20 cellular contexts compared by ENCODE assay signal in genomic region chr4:8395504-8395903, GRCh38. TPM values are rescaled to one million over a fixed set of nuclear protein-coding genes. Genes with fewer than 3 reads are reported as not detected.
DNase-seq lines count a peak whose midpoint lies in the region; ATAC-seq, FAIRE-seq and TF ChIP-seq lines count a peak whose summit lies in the region.
"Had no signal": no experiment of that assay in that cellular context is flagged by ENCODE, and none has a peak within 500 bp of the region (broad histone marks: within the 10 kb centered on the region; RNA-seq: fewer than 3 reads in every experiment).

No MANE protein-coding gene starts in this region.

- H3K27ac ChIP-seq in right cardiac atrium (ENCODE audit: low read length), result no peak overlapping the region
- H3K27ac ChIP-seq in left ventricle myocardium inferior (replicated peaks), result no peak overlapping the region
- no peak overlapping the region for H3K27ac ChIP-seq in kidney (ENCODE audit: low read depth in 2 of 2, low read length in 2 of 2)
- H3K27ac ChIP-seq in sigmoid colon, result peak overlapping the region in 3 of 4 donors; percentile 75 to 82 (median 78)
- H3K27ac ChIP-seq in esophagus squamous epithelium, result peak overlapping the region in 2 of 4 donors; percentile 82 to 83
- no peak overlapping the region for H3K27ac ChIP-seq in upper lobe of left lung
- H3K27ac ChIP-seq: GM23248 had no signal

- no peak overlapping the region for H3K9ac ChIP-seq in kidney (ENCODE audit: low read length in 2 of 2)
- H3K9ac ChIP-seq: GM23248 had no signal

- peaks cover 11% of the 10 kb centered on the region for H3K4me1 ChIP-seq in right cardiac atrium (ENCODE audit: control insufficient read depth, insufficient read depth, low read length)
- H3K4me1 ChIP-seq in left ventricle myocardium inferior, result peaks cover 42% of the 10 kb centered on the region
- peaks cover 7 to 12% of the 10 kb centered on the region in 2 donors for H3K4me1 ChIP-seq in kidney (ENCODE audit: control insufficient read depth in 1 of 2, insufficient read depth in 1 of 2, low read depth in 1 of 2, low read length in 2 of 2)
- H3K4me1 ChIP-seq in sigmoid colon, result peaks cover 0 to 45% (median 41%) of the 10 kb centered on the region in 4 donors
- H3K4me1 ChIP-seq in esophagus squamous epithelium, result peaks cover 0 to 43% (median 30%) of the 10 kb centered on the region in 3 donors
- peaks cover 0 to 12% (median 0%) of the 10 kb centered on the region in 4 donors for H3K4me1 ChIP-seq in upper lobe of left lung
- H3K4me1 ChIP-seq: Caco-2 had no signal

- WGBS in right cardiac atrium, result 93% methylated on average over 5 of the region's 5 CpGs
- WGBS in sigmoid colon, 2 donors, result 97 to 98% methylated on average over 5 of the region's 5 CpGs
- WGBS in esophagus squamous epithelium, 2 donors, result 85 to 94% methylated on average over 2 to 5 of the region's 5 CpGs
- 85 to 86% methylated on average over 1 to 5 of the region's 5 CpGs for whole genome bisulfite sequencing in upper lobe of left lung, 2 donors

- TF ChIP-seq CTCF in left ventricle myocardium inferior (IDR thresholded peaks at IDR 0.05; ENCODE audit: borderline replicate concordance) (no peak), kidney (IDR thresholded peaks at IDR 0.05; ENCODE audit: borderline replicate concordance, extremely low read depth, insufficient read depth) (no peak), sigmoid colon (IDR thresholded peaks at IDR 0.05) (no peak), esophagus squamous epithelium (IDR thresholded peaks at IDR 0.05) (no peak), upper lobe of left lung (IDR thresholded peaks at IDR 0.05) (no peak)

- intact Hi-C loops in right cardiac atrium (cut with DNase I), result loop anchor here in 2 of 4 donors (5.0 to 10.0 kb wide), 3 partner anchors 51 to 153 kb away; no protein-coding TSS in a partner anchor
- intact Hi-C loops in left ventricle myocardium inferior (cut with micrococcal nuclease), result no loop called here
- intact Hi-C loops in kidney (cut with DNase I), result loop anchor here (10.0 kb wide), 1 partner anchor 131 kb away; the partner anchor contains the start of gene HTRA3
- intact Hi-C loops in sigmoid colon (cut with DNase I), result no loop called here
- intact Hi-C loops in esophagus squamous epithelium (cut with DNase I), result no loop called here

- DNase-seq in right cardiac atrium (peak in 2 of 3 donors; percentile 47 to 55), left ventricle myocardium inferior (no peak), kidney (peak; percentile 57), sigmoid colon (no peak), DMS 273 (lab: John Stamatoyannopoulos, UW; ENCODE audit: unreplicated experiment) (no peak), esophagus squamous epithelium (lab: John Stamatoyannopoulos, UW) (no peak), upper lobe of left lung (no peak)
- DNase-seq in activated CD4-positive, alpha-beta T cell treated with anti-CD3 and anti-CD28 coated beads for 4 hours, result no peak
- DNase-seq: 8988T; Caco-2; CD4-positive, alpha-beta T cell; DMS153; GM23248; NCI-H1105 treated with DMSO at 0.1 percent for 48 hours; NCI-H1694; NCI-H2081 treated with DMSO at 0.1 percent for 48 hours; Peyer's patch had no signal

- H3K9me3 ChIP-seq in right cardiac atrium (ENCODE audit: control insufficient read depth, low read length), result no peaks in the 10 kb centered on the region
- H3K9me3 ChIP-seq in left ventricle myocardium inferior (replicated peaks), result no peaks in the 10 kb centered on the region
- no peaks in the 10 kb centered on the region for H3K9me3 ChIP-seq in kidney (ENCODE audit: control insufficient read depth in 1 of 2, low read length in 2 of 2)
- H3K9me3 ChIP-seq in sigmoid colon, result no peaks in the 10 kb centered on the region
- no peaks in the 10 kb centered on the region for H3K9me3 ChIP-seq in esophagus squamous epithelium
- no peaks in the 10 kb centered on the region for H3K9me3 ChIP-seq in upper lobe of left lung
- H3K9me3 ChIP-seq: Caco-2, Peyer's patch had no signal

- no peak for TF ChIP-seq POLR2A in sigmoid colon (IDR thresholded peaks at IDR 0.05)
- no peak for TF ChIP-seq POLR2A in esophagus squamous epithelium (IDR thresholded peaks at IDR 0.05)
- no peak for TF ChIP-seq POLR2A in upper lobe of left lung (IDR thresholded peaks at IDR 0.05)

- TF ChIP-seq EP300 in sigmoid colon (IDR thresholded peaks at IDR 0.05) (no peak), upper lobe of left lung (IDR thresholded peaks at IDR 0.05) (no peak)

- no peaks in the 10 kb centered on the region for H3K27me3 ChIP-seq in right cardiac atrium (ENCODE audit: control insufficient read depth, insufficient read depth)
- H3K27me3 ChIP-seq in left ventricle myocardium inferior (ENCODE audit: low read depth), result no peaks in the 10 kb centered on the region
- H3K27me3 ChIP-seq in sigmoid colon, result no peaks in the 10 kb centered on the region
- no peaks in the 10 kb centered on the region for H3K27me3 ChIP-seq in esophagus squamous epithelium
- H3K27me3 ChIP-seq in upper lobe of left lung, result no peaks in the 10 kb centered on the region
- H3K27me3 ChIP-seq: Peyer's patch had no signal

- H3K4me3 ChIP-seq in right cardiac atrium (ENCODE audit: low read length), result no peak overlapping the region
- no peak overlapping the region for H3K4me3 ChIP-seq in left ventricle myocardium inferior
- no peak overlapping the region for H3K4me3 ChIP-seq in kidney (ENCODE audit: low read length in 2 of 2)
- H3K4me3 ChIP-seq in sigmoid colon, result no peak overlapping the region
- H3K4me3 ChIP-seq in esophagus squamous epithelium, result no peak overlapping the region
- H3K4me3 ChIP-seq in upper lobe of left lung, result no peak overlapping the region
- H3K4me3 ChIP-seq: GM12878, GM23248, Peyer's patch had no signal

- H3K36me3 ChIP-seq in left ventricle myocardium inferior, result peaks cover 52% of the 10 kb centered on the region
- peaks cover 11 to 24% of the 10 kb centered on the region in 2 donors for H3K36me3 ChIP-seq in kidney (ENCODE audit: control insufficient read depth in 1 of 2, insufficient read depth in 2 of 2, low read length in 2 of 2)
- peaks cover 3 to 48% (median 25%) of the 10 kb centered on the region in 4 donors for H3K36me3 ChIP-seq in sigmoid colon
- peaks cover 0 to 96% (median 6%) of the 10 kb centered on the region in 3 donors for H3K36me3 ChIP-seq in esophagus squamous epithelium
- H3K36me3 ChIP-seq in upper lobe of left lung, result peaks cover 0 to 69% (median 29%) of the 10 kb centered on the region in 4 donors

- ATAC-seq in right cardiac atrium, result no peak
- no peak for ATAC-seq in upper lobe of left lung (ENCODE audit: low FRiP score in 2 of 2)
- ATAC-seq: GM12878, HCT116 had no signal

- FAIRE-seq in kidney (lab: Jason Lieb, UNC), result no peak
- FAIRE-seq: GM12878, GM19239 had no signal

RNA-seq across cellular contexts. Expression of gene ACOX3, which starts 45.0 kb away (rescaled TPM):
- total RNA-seq in right cardiac atrium (10 to 100 TPM; 52.9 to 94.8 (median 55.1) TPM), left ventricle myocardium inferior (22.0 TPM), kidney (21.7 TPM), sigmoid colon (10 to 100 TPM; 24.8 to 51.0 (median 29.4) TPM), esophagus squamous epithelium (10 to 100 TPM; 42.3 to 86.2 (median 50.3) TPM), upper lobe of left lung (10 to 100 TPM; 23.7 to 56.6 (median 31.8) TPM)
- polyA plus RNA-seq in right cardiac atrium (25.7 TPM), kidney (ENCODE audit: insufficient read depth, low read depth, low replicate concordance) (10.1 TPM), sigmoid colon (10 to 100 TPM in 2 of 3 donors, 1 to 10 TPM in 1; 8.4 to 18.0 (median 16.9) TPM)

RNA-seq across cellular contexts. Expression of gene TRMT44, which starts 45.1 kb away (rescaled TPM):
- total RNA-seq in right cardiac atrium (10 to 100 TPM; 10.2 to 12.9 (median 12.5) TPM), left ventricle myocardium inferior (9.2 TPM), kidney (20.1 TPM), sigmoid colon (10 to 100 TPM; 14.2 to 29.1 (median 17.0) TPM), esophagus squamous epithelium (10 to 100 TPM; 26.8 to 31.7 (median 28.8) TPM), upper lobe of left lung (10 to 100 TPM; 22.8 to 81.7 (median 30.2) TPM)
- polyA plus RNA-seq in right cardiac atrium (7.6 TPM), kidney (ENCODE audit: insufficient read depth, low read depth, low replicate concordance) (5.1 TPM), sigmoid colon (1 to 10 TPM; 2.1 to 7.0 (median 5.4) TPM)

Comparison
In these comparisons a context has a peak if more than half of its experiments do, and no peak if none do; other contexts are left out.
1. DNase-seq: peak in right cardiac atrium (2 of 3) and kidney (single experiment); none in left ventricle myocardium inferior (single experiment), sigmoid colon (single experiment), DMS 273 (single experiment), esophagus squamous epithelium (single experiment), upper lobe of left lung (0 of 2) and activated CD4-positive, alpha-beta T cell treated with anti-CD3 and anti-CD28 coated beads for 4 hours (0 of 2).
2. H3K27ac ChIP-seq: peak in sigmoid colon (3 of 4); none in right cardiac atrium (single experiment), left ventricle myocardium inferior (single experiment), kidney (0 of 2) and upper lobe of left lung (0 of 4).